ENCODE assay signal across 11 cellular contexts in the genomic region with DNA sequence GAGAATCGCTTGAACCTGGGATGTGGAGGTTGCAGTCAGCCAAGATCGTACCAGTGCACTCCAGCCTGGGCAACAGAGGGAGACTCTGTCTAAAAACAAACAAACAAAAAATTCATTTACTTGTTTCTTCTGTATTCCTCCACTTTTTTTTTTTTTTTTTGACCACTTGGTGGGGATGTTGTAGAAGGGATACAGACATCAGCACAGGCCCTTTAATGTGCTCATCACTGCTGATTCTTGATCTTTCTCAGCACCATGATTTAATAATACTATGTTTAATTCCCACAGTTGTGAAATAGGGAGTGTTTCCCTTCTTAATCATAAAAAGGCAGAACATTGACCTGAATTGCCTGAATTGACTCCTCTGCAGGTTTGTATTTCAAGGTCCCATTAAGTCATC. TPM values are rescaled to one million over a fixed set of nuclear protein-coding genes. Genes with fewer than 3 reads are reported as not detected.
DNase-seq lines count a peak whose midpoint lies in the region; ATAC-seq and TF ChIP-seq lines count a peak whose summit lies in the region.
"Had no signal": no experiment of that assay in that cellular context is flagged by ENCODE, and none has a peak within 500 bp of the region (broad histone marks: within the 10 kb centered on the region; RNA-seq: fewer than 3 reads in every experiment).

No MANE protein-coding gene starts in this region.

- H3K79me2 ChIP-seq in DND-41 (ENCODE audit: insufficient read depth, low read length), result peaks cover 59% of the 10 kb centered on the region

- TF ChIP-seq CTCF in BE2C (IDR thresholded peaks at IDR 0.05; ENCODE audit: low read depth, low read length) (peak; percentile 28), DND-41 (IDR thresholded peaks at IDR 0.05; ENCODE audit: borderline replicate concordance, extremely low read depth, low read length, poor library complexity, severe bottlenecking) (peak; percentile 35), fibroblast of the aortic adventitia (IDR thresholded peaks at IDR 0.05; ENCODE audit: insufficient read depth, low read length) (no peak)

- no peak overlapping the region for H3K4me2 ChIP-seq in DND-41 (ENCODE audit: insufficient read depth, low read length)

- H4K20me1 ChIP-seq in DND-41 (ENCODE audit: insufficient read depth, low read length), result peaks cover 3% of the 10 kb centered on the region; the same call in 1 of the 2 replicates

- no peak overlapping the region for H3K27ac ChIP-seq in DND-41 (ENCODE audit: low read length)
- H3K27ac ChIP-seq: skin epidermis, testis had no signal

- no peak overlapping the region for H3K4me3 ChIP-seq in BE2C (ENCODE audit: low read depth, low read length)
- H3K4me3 ChIP-seq in DND-41 (ENCODE audit: low read depth in 1 of 2, low read length in 2 of 2), result no peak overlapping the region
- H3K4me3 ChIP-seq in fibroblast of the aortic adventitia (ENCODE audit: low read depth, low read length), result no peak overlapping the region
- H3K4me3 ChIP-seq: skin epidermis, testis had no signal

- H3K9me3 ChIP-seq in BE2C (no peaks in the 10 kb centered on the region), DND-41 (ENCODE audit: insufficient read depth, low read length, severe bottlenecking) (no peaks in the 10 kb centered on the region)
- H3K9me3 ChIP-seq: testis had no signal

- H3K36me3 ChIP-seq in BE2C (peaks cover 3% of the 10 kb centered on the region; the same call in 1 of the 2 replicates), DND-41 (ENCODE audit: insufficient read depth, low read length) (peaks cover 56% of the 10 kb centered on the region)

- ATAC-seq in DND-41 (ENCODE audit: insufficient read depth, low read depth), result no peak
- ATAC-seq in GM21723 (IDR thresholded peaks at IDR 0.05; ENCODE audit: unreplicated experiment), result no peak
- no peak for ATAC-seq in HG03045 (IDR thresholded peaks at IDR 0.05; ENCODE audit: unreplicated experiment)

- H2AFZ ChIP-seq in DND-41 (ENCODE audit: low read depth, low read length), result no peak overlapping the region

- no peaks in the 10 kb centered on the region for H3K4me1 ChIP-seq in BE2C
- peaks cover 21% of the 10 kb centered on the region for H3K4me1 ChIP-seq in DND-41 (ENCODE audit: insufficient read depth, low read length)

- no peak for DNase-seq in BE2C
- no peak for DNase-seq in DND-41
- DNase-seq in RPMI7951 (ENCODE audit: low read depth), result peak; percentile 47
- peak; percentile 36 for DNase-seq in fibroblast of the aortic adventitia (ENCODE audit: low read depth)
- DNase-seq in stimulated activated CD4-positive, alpha-beta T cell treated with anti-CD3 and anti-CD28 coated beads, Interleukin-2, amount 100 ng/mL, for 48 hours, result no peak
- no peak for DNase-seq in NCI-H187 treated with DMSO at 0.1 percent for 48 hours (lab: John Stamatoyannopoulos, UW)
- DNase-seq: activated B cell treated with CpG ODN at 0.5 μM for 24 hours, testis had no signal

- H3K27me3 ChIP-seq in BE2C (no peaks in the 10 kb centered on the region), DND-41 (ENCODE audit: insufficient read depth, low read length, poor library complexity) (no peaks in the 10 kb centered on the region)
- H3K27me3 ChIP-seq: testis had no signal

- no peak overlapping the region for H3K9ac ChIP-seq in DND-41 (ENCODE audit: low read depth, low read length)

RNA-seq across cellular contexts. Expression of a gene that starts 4.5 kb away (rescaled TPM):
- polyA plus RNA-seq in BE2C (2012; ENCODE audit: insufficient read depth, insufficient read length, low read depth), result 13.4 TPM
- total RNA-seq in RPMI7951 (2014; rRNA removed; shearing (Covaris generic)), result 56.6 and 68.4 TPM in 2 replicates
- total RNA-seq in fibroblast of the aortic adventitia (ENCODE audit: low replicate concordance), result 20.3 and 40.1 TPM in 2 replicates

RNA-seq across cellular contexts. Expression of a gene that starts 5.6 kb away (rescaled TPM):
- polyA plus RNA-seq in BE2C (2012; ENCODE audit: insufficient read depth, insufficient read length, low read depth), result 53.3 TPM
- total RNA-seq in RPMI7951 (2014; rRNA removed; shearing (Covaris generic)), result 10.2 and 11.8 TPM in 2 replicates
- 10.4 and 16.7 TPM in 2 replicates for total RNA-seq in fibroblast of the aortic adventitia (ENCODE audit: low replicate concordance)

RNA-seq across cellular contexts. Expression of a gene that starts 21.1 kb away (rescaled TPM):
- 2.1 TPM for polyA plus RNA-seq in BE2C (2012; ENCODE audit: insufficient read depth, insufficient read length, low read depth)
- total RNA-seq in RPMI7951 (2014; rRNA removed; shearing (Covaris generic)), result 10.1 and 11.4 TPM in 2 replicates
- 4.2 and 13.4 TPM in 2 replicates for total RNA-seq in fibroblast of the aortic adventitia (ENCODE audit: low replicate concordance)

RNA-seq across cellular contexts. Expression of a gene that starts 25.4 kb away (rescaled TPM):
- polyA plus RNA-seq in BE2C (2012; ENCODE audit: insufficient read depth, insufficient read length, low read depth), result 15.1 TPM
- total RNA-seq in RPMI7951 (2014; rRNA removed; shearing (Covaris generic)), result not detected in 2 replicates
- total RNA-seq in fibroblast of the aortic adventitia (ENCODE audit: low replicate concordance), result not detected in 2 replicates

RNA-seq across cellular contexts. Expression of a gene that starts 25.6 kb away (rescaled TPM):
- polyA plus RNA-seq in BE2C (2012; ENCODE audit: insufficient read depth, insufficient read length, low read depth), result 159 TPM
- total RNA-seq in RPMI7951 (2014; rRNA removed; shearing (Covaris generic)), result 65.0 and 71.0 TPM in 2 replicates
- total RNA-seq in fibroblast of the aortic adventitia (ENCODE audit: low replicate concordance), result 34.4 and 43.5 TPM in 2 replicates

Comparison
In these comparisons a context has a peak if more than half of its experiments do, and no peak if none do; other contexts are left out.
1. DNase-seq: peak in RPMI7951 (single experiment) and fibroblast of the aortic adventitia (single experiment); none in BE2C (single experiment), DND-41 (single experiment), stimulated activated CD4-positive, alpha-beta T cell treated with anti-CD3 and anti-CD28 coated beads, Interleukin-2, amount 100 ng/mL, for 48 hours (0 of 2) and NCI-H187 treated with DMSO at 0.1 percent for 48 hours (single experiment).